ENCODE assay signal across 22 cellular contexts in the genomic region with DNA sequence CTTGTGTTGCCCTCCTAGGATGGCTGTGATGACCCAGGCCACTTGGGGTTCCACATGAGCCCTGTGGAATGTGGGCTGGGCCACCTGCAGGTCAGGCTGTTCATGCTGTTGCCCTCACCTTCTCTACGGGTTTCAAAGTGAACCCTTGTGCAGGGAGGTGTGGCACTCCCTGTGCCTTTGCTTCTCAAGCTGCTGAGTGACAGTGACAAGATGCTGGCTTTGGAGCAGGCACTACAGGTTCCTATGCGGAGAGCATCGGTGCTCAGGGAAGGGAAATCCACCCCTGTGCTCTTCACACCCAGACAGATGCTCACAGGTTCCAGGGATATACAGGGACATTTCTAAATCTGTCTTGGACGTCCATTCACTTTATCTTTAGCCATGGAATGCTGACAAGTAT.
"Had no signal": no experiment of that assay in that cellular context is flagged by ENCODE, and none has a peak within 500 bp of the region (broad histone marks: within the 10 kb centered on the region; RNA-seq: fewer than 3 reads in every experiment).

No MANE protein-coding gene starts in this region.

- H3K27me3 ChIP-seq: left lung, spleen, testis, upper lobe of left lung had no signal

- ATAC-seq: activated CD8-positive, alpha-beta memory T cell treated with anti-CD3 and anti-CD28 coated beads, Interleukin-2, amount 10 ng/mL, durations not matched to agents 7 days and 5 days; activated CD8-positive, alpha-beta T cell treated with anti-CD3 and anti-CD28 coated beads for 36 hours; activated naive CD8-positive, alpha-beta T cell treated with anti-CD3 and anti-CD28 coated beads, Interleukin-2, amount 50 U/mL, for 24 hours; left lung; sciatic nerve had no signal

- H2AFZ ChIP-seq: parathyroid adenoma had no signal

- H3K4me1 ChIP-seq: spleen had no signal

- H3K27ac ChIP-seq: epithelial cell of prostate, left lung, parathyroid adenoma, spleen, upper lobe of left lung, WERI-Rb-1 had no signal

- H3K4me3 ChIP-seq: left lung, spleen, testis, upper lobe of left lung had no signal

- H3K9me3 ChIP-seq: left lung, spleen, testis, upper lobe of left lung had no signal

- H3K9ac ChIP-seq: parathyroid adenoma had no signal

- H3K36me3 ChIP-seq: left lung, spleen, upper lobe of left lung, WERI-Rb-1 had no signal

- DNase-seq: activated CD4-positive, alpha-beta T cell treated with anti-CD3 and anti-CD28 coated beads, Interleukin-2, amount 10 ng/mL, durations not matched to agents 7 days and 5 days; activated CD4-positive, CD25-positive, alpha-beta regulatory T cell treated with anti-CD3 and anti-CD28 coated beads, Interleukin-2, amount 50 U/mL, for 72 hours; activated CD8-positive, alpha-beta memory T cell treated with anti-CD3 and anti-CD28 coated beads, Interleukin-2, amount 10 ng/mL, durations not matched to agents 7 days and 5 days; activated CD8-positive, alpha-beta T cell treated with anti-CD3 and anti-CD28 coated beads for 36 hours; activated effector memory CD4-positive, alpha-beta T cell treated with anti-CD3 and anti-CD28 coated beads, Interleukin-2, amount 50 U/mL, for 16 hours; activated naive CD4-positive, alpha-beta T cell treated with anti-CD3 and anti-CD28 coated beads, Interleukin-2, amount 10 ng/mL, durations not matched to agents 7 days and 5 days; activated naive CD8-positive, alpha-beta T cell treated with anti-CD3 and anti-CD28 coated beads, Interleukin-2, amount 50 U/mL, for 24 hours; activated T-cell treated with anti-CD3 and anti-CD28 coated beads for 4 hours; kidney; left lung; mammary epithelial cell; nephron progenitor cell; nucleus accumbens; spleen; stimulated activated CD4-positive, alpha-beta T cell treated with anti-CD3 and anti-CD28 coated beads, Interleukin-4, amount 100 ng/mL, for 1 hour; stimulated activated naive CD4-positive, alpha-beta T cell; testis; upper lobe of left lung; WERI-Rb-1 had no signal
